Comparison of ENCODE assay signal across 7 cellular contexts in genomic region chr19:44141191-44142013, GRCh38. TPM values are rescaled to one million over a fixed set of nuclear protein-coding genes. Genes with fewer than 3 reads are reported as not detected.
A peak's percentile ranks its signal among the peaks of the same experiment; 100 is the strongest.
DNase-seq lines count a peak whose midpoint lies in the region; ATAC-seq lines count a peak whose summit lies in the region.

TSS of gene ZNF234 (plus strand) at chr19:44141554. CDS start at chr19:44144633, 3,079 bp downstream.

- peak; percentile 72 for DNase-seq in NCI-H774 (lab: John Stamatoyannopoulos, UW)
- DNase-seq in activated CD8-positive, alpha-beta memory T cell treated with anti-CD3 and anti-CD28 coated beads for 24 hours = peak; percentile 85
- peak; percentile 53 for DNase-seq in effector CD8-positive, alpha-beta T cell (lab: John Stamatoyannopoulos, UW)
- DNase-seq in lung microvascular endothelial cell (ENCODE audit: low read depth in 2 of 2) = peak; percentile 82 to 85
- peak in 2 of 3 donors; percentile 29 to 50 for DNase-seq in stimulated activated CD4-positive, alpha-beta T cell treated with anti-CD3 and anti-CD28 coated beads, TNF-alpha, amount 100 ng/mL, for 1 hour (ENCODE audit: low read depth in 3 of 3, low spot score in 1 of 3)

- ATAC-seq in GM18498 (IDR thresholded peaks at IDR 0.05; ENCODE audit: unreplicated experiment) (peak; percentile 88), HG03097 (IDR thresholded peaks at IDR 0.05; ENCODE audit: low FRiP score, unreplicated experiment) (peak; percentile 70)

RNA-seq across cellular contexts. Expression of gene ZNF234, which starts in this region (rescaled TPM):
- total RNA-seq in lung microvascular endothelial cell = 5.0 and 9.7 TPM in 2 replicates

Comparison
In these comparisons a context has a peak if more than half of its experiments do, and no peak if none do; other contexts are left out.
1. Peak in every context shown above with its lines: DNase-seq and ATAC-seq.